ENCODE assay signal across 1 cellular context in genomic region chr2:165070089-165070488, GRCh38.
TF ChIP-seq lines count a peak whose summit lies in the region.

No MANE protein-coding gene starts in this region.

TF ChIP-seq in WTC11, 78 proteins besides CTCF, POLR2A, EP300 and RAD21:
- TF ChIP-seq ZMAT4 (CRISPR knock-in tag; IDR thresholded peaks at IDR 0.05) (no peak), ATF2 (CRISPR knock-in tag; IDR thresholded peaks at IDR 0.05; ENCODE audit: borderline replicate concordance, low read depth) (no peak), TP53 (CRISPR knock-in tag; IDR thresholded peaks at IDR 0.05) (no peak), CREM (CRISPR knock-in tag; IDR thresholded peaks at IDR 0.05) (no peak), USF1 (CRISPR knock-in tag; IDR thresholded peaks at IDR 0.05) (no peak), ZNF138 (CRISPR knock-in tag; conservative IDR thresholded peaks at IDR 0.05) (no peak), FOXK1 (CRISPR knock-in tag; IDR thresholded peaks at IDR 0.05) (no peak), ZNF281 (CRISPR knock-in tag; IDR thresholded peaks at IDR 0.05) (no peak), AFF4 (CRISPR knock-in tag; IDR thresholded peaks at IDR 0.05; ENCODE audit: borderline replicate concordance) (no peak), CBFB (CRISPR knock-in tag; IDR thresholded peaks at IDR 0.05; ENCODE audit: low read depth) (no peak), NR1H2 (CRISPR knock-in tag; IDR thresholded peaks at IDR 0.05) (no peak), NR2C2 (CRISPR knock-in tag; IDR thresholded peaks at IDR 0.05) (no peak), NR3C1 (CRISPR knock-in tag; conservative IDR thresholded peaks at IDR 0.05; ENCODE audit: low read depth) (no peak), TEAD1 (CRISPR knock-in tag; IDR thresholded peaks at IDR 0.05) (no peak)
TF ChIP-seq in WTC11: peak in this region for 0.
